In genomic region chr16:57532251-57532625, GRCh38 we compare ENCODE assay signal across 1 cellular context.
TF ChIP-seq lines count a peak whose summit lies in the region.

No MANE protein-coding gene starts in this region.

TF ChIP-seq in HCT116, 20 proteins besides CTCF, POLR2A, EP300 and RAD21:
- no peak for TF ChIP-seq SP1 (IDR thresholded peaks at IDR 0.05; ENCODE audit: low read depth)
- no peak for TF ChIP-seq TCF7L2 (IDR thresholded peaks at IDR 0.05; ENCODE audit: borderline replicate concordance, extremely low read depth, insufficient read depth, insufficient read length)
- TF ChIP-seq MAX (IDR thresholded peaks at IDR 0.05) = no peak
- TF ChIP-seq ATF3 (IDR thresholded peaks at IDR 0.05) = no peak
- TF ChIP-seq JUND (IDR thresholded peaks at IDR 0.05) = no peak
- no peak for TF ChIP-seq ELF1 (IDR thresholded peaks at IDR 0.05; ENCODE audit: borderline replicate concordance, low read depth)
- no peak for TF ChIP-seq EZH2 (IDR thresholded peaks at IDR 0.05)
- TF ChIP-seq CBX3 (IDR thresholded peaks at IDR 0.05; ENCODE audit: low read depth) = no peak
- no peak for TF ChIP-seq ZNF274 (IDR thresholded peaks at IDR 0.05; ENCODE audit: low read depth, low read length)
